ENCODE assay signal across 13 cellular contexts in genomic region chr11:12148882-12149281, GRCh38. TPM values are rescaled to one million over a fixed set of nuclear protein-coding genes. Genes with fewer than 3 reads are reported as not detected.
DNase-seq lines count a peak whose midpoint lies in the region; ATAC-seq and TF ChIP-seq lines count a peak whose summit lies in the region.
"Had no signal": no experiment of that assay in that cellular context is flagged by ENCODE, and none has a peak within 500 bp of the region (broad histone marks: within the 10 kb centered on the region; RNA-seq: fewer than 3 reads in every experiment).

No MANE protein-coding gene starts in this region.

- H3K4me1 ChIP-seq in gastroesophageal sphincter (peaks cover 0 to 39% (median 6%) of the 10 kb centered on the region in 3 donors), left lung (peaks cover 0 to 7% of the 10 kb centered on the region in 2 donors)
- H3K4me1 ChIP-seq: foreskin keratinocyte had no signal

- H3K27me3 ChIP-seq in gastroesophageal sphincter (no peaks in the 10 kb centered on the region), left lung (no peaks in the 10 kb centered on the region)
- H3K27me3 ChIP-seq: foreskin keratinocyte had no signal

- no peaks in the 10 kb centered on the region for H3K9me3 Mint-ChIP-seq in stimulated activated naive CD8-positive, alpha-beta T cell treated with anti-CD3 and anti-CD28 coated beads, Interleukin-15, Interleukin-2, amounts not matched to agents 100 ng/mL and 50 ng/mL, for 24 hours
- H3K9me3 Mint-ChIP-seq in activated T-helper 1 cell treated with anti-CD3 and anti-CD28 coated beads, Interleukin-12 subunit alpha, Interleukin-12 subunit beta, Interleukin-2, Interleukin-4 antibody, amounts not matched to agents 30 ng/mL and 10 ng/mL and 1 ng/mL, durations not matched to agents 14 hours and 24 hours and 36 hours, result peaks cover 4% of the 10 kb centered on the region

- H3K9me3 ChIP-seq in gastroesophageal sphincter (no peaks in the 10 kb centered on the region), left lung (no peaks in the 10 kb centered on the region)
- H3K9me3 ChIP-seq: mucosa of descending colon had no signal

- H3K4me3 Mint-ChIP-seq in stimulated activated naive CD8-positive, alpha-beta T cell treated with anti-CD3 and anti-CD28 coated beads, Interleukin-15, Interleukin-2, amounts not matched to agents 100 ng/mL and 50 ng/mL, for 24 hours, result peak overlapping the region; percentile 69
- H3K4me3 Mint-ChIP-seq in activated T-helper 1 cell treated with anti-CD3 and anti-CD28 coated beads, Interleukin-12 subunit alpha, Interleukin-12 subunit beta, Interleukin-2, Interleukin-4 antibody, amounts not matched to agents 30 ng/mL and 10 ng/mL and 1 ng/mL, durations not matched to agents 14 hours and 24 hours and 36 hours, result peak overlapping the region; percentile 43

- no peak for ATAC-seq in stimulated activated naive CD8-positive, alpha-beta T cell treated with anti-CD3 and anti-CD28 coated beads, Interleukin-15, Interleukin-2, amounts not matched to agents 100 U/mL and 50 U/mL, for 24 hours
- ATAC-seq in gastroesophageal sphincter, result no peak
- ATAC-seq in GM18505 (IDR thresholded peaks at IDR 0.05; ENCODE audit: unreplicated experiment), result no peak
- no peak for ATAC-seq in left lung
- ATAC-seq: foreskin keratinocyte, Right ventricle myocardium inferior had no signal

- H3K36me3 ChIP-seq in gastroesophageal sphincter (peaks cover 0 to 10% of the 10 kb centered on the region in 2 donors), left lung (peaks cover 0 to 3% of the 10 kb centered on the region in 2 donors)

- TF ChIP-seq POLR2A in gastroesophageal sphincter (IDR thresholded peaks at IDR 0.05), result no peak
- TF ChIP-seq POLR2A in GM18505 (IDR thresholded peaks at IDR 0.05; ENCODE audit: borderline replicate concordance, extremely low read depth, insufficient read depth, insufficient read length), result no peak

- 69 to 83% methylated on average over 4 of the region's 4 CpGs for WGBS in gastroesophageal sphincter (ENCODE audit: low coverage in 1 of 2), 2 donors

- TF ChIP-seq CTCF in gastroesophageal sphincter (IDR thresholded peaks at IDR 0.05) (no peak), GM10266 (IDR thresholded peaks at IDR 0.05; ENCODE audit: control insufficient read depth, insufficient read depth, low read depth, missing control alignments) (no peak), left lung (IDR thresholded peaks at IDR 0.05) (no peak)

- peaks cover 14% of the 10 kb centered on the region for H3K36me3 Mint-ChIP-seq in stimulated activated naive CD8-positive, alpha-beta T cell treated with anti-CD3 and anti-CD28 coated beads, Interleukin-15, Interleukin-2, amounts not matched to agents 100 ng/mL and 50 ng/mL, for 24 hours (ENCODE audit: low read depth)
- peaks cover 47% of the 10 kb centered on the region for H3K36me3 Mint-ChIP-seq in activated T-helper 1 cell treated with anti-CD3 and anti-CD28 coated beads, Interleukin-12 subunit alpha, Interleukin-12 subunit beta, Interleukin-2, Interleukin-4 antibody, amounts not matched to agents 30 ng/mL and 10 ng/mL and 1 ng/mL, durations not matched to agents 14 hours and 24 hours and 36 hours (ENCODE audit: low read depth)

- no peak for DNase-seq in stimulated activated naive CD8-positive, alpha-beta T cell treated with anti-CD3 and anti-CD28 coated beads, Interleukin-15, Interleukin-2, amounts not matched to agents 100 U/mL and 50 U/mL, for 24 hours
- DNase-seq in activated T-helper 1 cell treated with anti-CD3 and anti-CD28 coated beads, Interleukin-12 subunit alpha, Interleukin-12 subunit beta, Interleukin-2, Interleukin-4 antibody, amounts not matched to agents 30 ng/mL and 10 ng/mL and 1 ng/mL, durations not matched to agents 14 hours and 24 hours and 36 hours (ENCODE audit: low spot score), result no peak
- DNase-seq in GM10266 (ENCODE audit: extremely low spot score) (no peak), left lung (no peak)
- DNase-seq: activated CD4-positive, alpha-beta T cell treated with anti-CD3 and anti-CD28 coated beads for 1 hour; C1 segment of cervical spinal cord; foreskin keratinocyte had no signal

- intact Hi-C loops in activated T-helper 1 cell treated with anti-CD3 and anti-CD28 coated beads, Interleukin-12 subunit alpha, Interleukin-12 subunit beta, Interleukin-2, Interleukin-4 antibody, amounts not matched to agents 30 ng/mL and 10 ng/mL and 1 ng/mL, durations not matched to agents 14 hours and 24 hours and 36 hours (cut with micrococcal nuclease), result loop anchor here (1.0 kb wide), 1 partner anchor 8 kb away; no protein-coding TSS in a partner anchor
- intact Hi-C loops in left lung (cut with DNase I), result no loop called here

- H3K27ac ChIP-seq in gastroesophageal sphincter (peak overlapping the region in 3 of 4 donors; percentile 19 to 63 (median 25)), left lung (no peak overlapping the region)
- H3K27ac ChIP-seq: foreskin keratinocyte, KMS-11 had no signal

- H3K4me3 ChIP-seq in gastroesophageal sphincter, result no peak overlapping the region
- no peak overlapping the region for H3K4me3 ChIP-seq in left lung
- H3K4me3 ChIP-seq: mucosa of descending colon had no signal

- H3K27me3 Mint-ChIP-seq in stimulated activated naive CD8-positive, alpha-beta T cell treated with anti-CD3 and anti-CD28 coated beads, Interleukin-15, Interleukin-2, amounts not matched to agents 100 ng/mL and 50 ng/mL, for 24 hours, result no peaks in the 10 kb centered on the region
- no peaks in the 10 kb centered on the region for H3K27me3 Mint-ChIP-seq in activated T-helper 1 cell treated with anti-CD3 and anti-CD28 coated beads, Interleukin-12 subunit alpha, Interleukin-12 subunit beta, Interleukin-2, Interleukin-4 antibody, amounts not matched to agents 30 ng/mL and 10 ng/mL and 1 ng/mL, durations not matched to agents 14 hours and 24 hours and 36 hours (ENCODE audit: insufficient read depth)

- H3K4me1 Mint-ChIP-seq in stimulated activated naive CD8-positive, alpha-beta T cell treated with anti-CD3 and anti-CD28 coated beads, Interleukin-15, Interleukin-2, amounts not matched to agents 100 ng/mL and 50 ng/mL, for 24 hours (ENCODE audit: low read depth), result peaks cover 77% of the 10 kb centered on the region
- peaks cover 85% of the 10 kb centered on the region for H3K4me1 Mint-ChIP-seq in activated T-helper 1 cell treated with anti-CD3 and anti-CD28 coated beads, Interleukin-12 subunit alpha, Interleukin-12 subunit beta, Interleukin-2, Interleukin-4 antibody, amounts not matched to agents 30 ng/mL and 10 ng/mL and 1 ng/mL, durations not matched to agents 14 hours and 24 hours and 36 hours (ENCODE audit: low read depth)

- no peak for TF ChIP-seq EP300 in gastroesophageal sphincter (IDR thresholded peaks at IDR 0.05)

- H3K27ac Mint-ChIP-seq in stimulated activated naive CD8-positive, alpha-beta T cell treated with anti-CD3 and anti-CD28 coated beads, Interleukin-15, Interleukin-2, amounts not matched to agents 100 ng/mL and 50 ng/mL, for 24 hours, result peak overlapping the region; percentile 98
- peak overlapping the region; percentile 92 for H3K27ac Mint-ChIP-seq in activated T-helper 1 cell treated with anti-CD3 and anti-CD28 coated beads, Interleukin-12 subunit alpha, Interleukin-12 subunit beta, Interleukin-2, Interleukin-4 antibody, amounts not matched to agents 30 ng/mL and 10 ng/mL and 1 ng/mL, durations not matched to agents 14 hours and 24 hours and 36 hours

RNA-seq across cellular contexts. Expression of gene MICAL2, which starts 38.5 kb away (rescaled TPM):
- total RNA-seq in activated T-helper 1 cell treated with anti-CD3 and anti-CD28 coated beads, Interleukin-12 subunit alpha, Interleukin-12 subunit beta, Interleukin-2, Interleukin-4 antibody, amounts not matched to agents 30 ng/mL and 10 ng/mL and 1 ng/mL, durations not matched to agents 14 hours and 24 hours and 36 hours, result 595 and 619 TPM in 2 replicates
- 100 to 1,000 TPM; 196 to 550 (median 237) TPM for total RNA-seq in gastroesophageal sphincter
- 100 to 1,000 TPM; 242 to 293 TPM for total RNA-seq in left lung

Comparison
In these comparisons a context has a peak if more than half of its experiments do, and no peak if none do; other contexts are left out.
1. H3K27ac ChIP-seq: peak in gastroesophageal sphincter (3 of 4); none in left lung (0 of 2).